8 cellular contexts compared by ENCODE assay signal in genomic region chr17:21214015-21214776, GRCh38. TPM values are rescaled to one million over a fixed set of nuclear protein-coding genes. Genes with fewer than 3 reads are reported as not detected.
DNase-seq lines count a peak whose midpoint lies in the region; ATAC-seq and TF ChIP-seq lines count a peak whose summit lies in the region.

Gene TMEM11, minus strand, starts transcription at chr17:21214161. Its CDS starts 9 bp downstream, at chr17:21214152.

- peaks cover 10 to 25% of the 10 kb centered on the region in 2 experiments; a peak in 2 of 4 replicates for H3K4me1 ChIP-seq in SK-N-SH (ENCODE audit: control insufficient read depth in 1 of 2, insufficient read depth in 2 of 2, low read depth in 1 of 2, low read length in 1 of 2)

- TF ChIP-seq RAD21 in SK-N-SH (IDR thresholded peaks at IDR 0.05; ENCODE audit: low read length) = no peak

- H3K9ac ChIP-seq in SK-N-SH = peak within 1 kb of the TSS; percentile 99

- TF ChIP-seq CTCF in GM10248 (IDR thresholded peaks at IDR 0.05; ENCODE audit: control extremely low read depth, extremely low read depth, low read depth, missing control alignments) (no peak), SK-N-SH (IDR thresholded peaks at IDR 0.05) (no peak; the same call in 1 of the 2 replicates)

- CTCF ChIA-PET in GM10248 (lab: Yijun Ruan, JAX) = interaction anchor here (1.3 to 2.5 kb wide), 4 partner anchors 14 to 95 kb away, joined by 3 to 9 read pairs (median 6); no protein-coding TSS in a partner anchor
- CTCF ChIA-PET in SK-N-SH (lab: Yijun Ruan, JAX) = interaction anchor here (0.6 to 2.9 kb wide), 7 partner anchors 13 to 297 kb away, joined by 3 to 16 read pairs (median 4); no protein-coding TSS in a partner anchor

- H3K27ac ChIP-seq in SK-N-SH (ENCODE audit: low read depth in 2 of 2, low read length in 1 of 2) = peak within 1 kb of the TSS; percentile 91 to 95

- no peaks in the 10 kb centered on the region for H3K9me2 ChIP-seq in SK-N-SH

- ATAC-seq in HG02588 (IDR thresholded peaks at IDR 0.05; ENCODE audit: unreplicated experiment) = peak; percentile 83

- H3K4me3 ChIP-seq in SK-N-SH (ENCODE audit: low read depth in 2 of 2, low read length in 1 of 2) = peak within 1 kb of the TSS; percentile 97 to 99

- WGBS in SK-N-SH (ENCODE audit: low lambda C conversion rate) = under 1% methylated on average over 33 of the region's 76 CpGs

- H3K79me2 ChIP-seq in SK-N-SH (ENCODE audit: insufficient read depth) = peaks cover 87% of the 10 kb centered on the region

- no peaks in the 10 kb centered on the region for H3K9me3 ChIP-seq in SK-N-SH

- H3K36me3 ChIP-seq in SK-N-SH (replicated peaks in 1 of 2; ENCODE audit: control insufficient read depth in 1 of 2, insufficient read depth in 2 of 2, low read length in 1 of 2) = peaks cover 12 to 16% of the 10 kb centered on the region in 2 experiments

- peak within 1 kb of the TSS; percentile 89 for H2AFZ ChIP-seq in SK-N-SH (ENCODE audit: low read depth)

- POLR2A ChIA-PET in GM10248 (lab: Yijun Ruan, JAX) = interaction anchor here (0.5 kb wide), 1 partner anchor 187 kb away, joined by 3 read pairs; no protein-coding TSS in a partner anchor
- POLR2A ChIA-PET in SK-N-SH (lab: Yijun Ruan, JAX) = interaction anchor here (0.8 to 1.3 kb wide), 3 partner anchors 11 to 62 kb away, joined by 3 to 4 read pairs (median 4); no protein-coding TSS in a partner anchor

- H4K20me1 ChIP-seq in SK-N-SH (ENCODE audit: insufficient read depth) = peaks cover 40% of the 10 kb centered on the region

- no peaks in the 10 kb centered on the region for H3F3A ChIP-seq in SK-N-SH (replicated peaks; ENCODE audit: insufficient read depth)

- H3K4me2 ChIP-seq in SK-N-SH = peak within 1 kb of the TSS; percentile 91

- DNase-seq in GM10248 (ENCODE audit: extremely low spot score) (peak; percentile 98), NCI-H1048 (lab: John Stamatoyannopoulos, UW) (peak; percentile 87), SK-N-SH (peak; percentile 99), germinal center (ENCODE audit: low spot score) (peak; percentile 97), nucleus accumbens (lab: John Stamatoyannopoulos, UW) (peak; percentile 55 to 97 (median 93)), superior temporal gyrus (ENCODE audit: extremely low spot score) (peak; percentile 93)
- DNase-seq in activated naive CD4-positive, alpha-beta T cell treated with anti-CD3 and anti-CD28 coated beads, Interleukin-2, amount 50 U/mL, for 16 hours = peak; percentile 95

- H3K27me3 ChIP-seq in SK-N-SH (ENCODE audit: insufficient read depth) = no peaks in the 10 kb centered on the region

- no peak for TF ChIP-seq EP300 in SK-N-SH (IDR thresholded peaks at IDR 0.05; ENCODE audit: borderline replicate concordance in 1 of 2, low read depth in 1 of 2, low read length in 1 of 2)

TF ChIP-seq in SK-N-SH, 30 proteins besides CTCF, POLR2A, EP300 and RAD21 (continues in another document):
- TF ChIP-seq TCF12 (IDR thresholded peaks at IDR 0.05) (no peak), GATA2 (CRISPR knock-in tag; IDR thresholded peaks at IDR 0.05) (no peak), SIN3A (IDR thresholded peaks at IDR 0.05; ENCODE audit: borderline replicate concordance, low read depth, low read length) (peak; percentile 81; the same call in 1 of the 2 replicates), FOXM1 (IDR thresholded peaks at IDR 0.05; ENCODE audit: low read depth) (no peak), NRF1 (IDR thresholded peaks at IDR 0.05; ENCODE audit: low read depth, low read length) (no peak), MXI1 (IDR thresholded peaks at IDR 0.05; ENCODE audit: low read depth, low read length) (no peak; the same call in 1 of the 2 replicates), SMC3 (IDR thresholded peaks at IDR 0.05; ENCODE audit: low read depth, low read length) (no peak), RFX5 (IDR thresholded peaks at IDR 0.05; ENCODE audit: low read length) (no peak), CHD2 (IDR thresholded peaks at IDR 0.05; ENCODE audit: low read length, partially characterized antibody) (peak; percentile 99), JUND (IDR thresholded peaks at IDR 0.05) (no peak), POLR2AphosphoS5 (IDR thresholded peaks at IDR 0.05; ENCODE audit: low read depth, low read length) (peak; percentile 67; the same call in 1 of the 2 replicates), TEAD4 (IDR thresholded peaks at IDR 0.05; ENCODE audit: borderline replicate concordance, insufficient read depth) (no peak), REST (IDR thresholded peaks at IDR 0.05; ENCODE audit: low read depth, low read length) (no peak), GABPA (IDR thresholded peaks at IDR 0.05; ENCODE audit: low read depth) (peak; percentile 75), TAF1 (IDR thresholded peaks at IDR 0.05; ENCODE audit: borderline replicate concordance, low read depth, low read length) (peak; percentile 89), RXRA (IDR thresholded peaks at IDR 0.05; ENCODE audit: borderline replicate concordance, low read depth) (no peak), RCOR1 (IDR thresholded peaks at IDR 0.05; ENCODE audit: low read length) (no peak), IRF3 (IDR thresholded peaks at IDR 0.05; ENCODE audit: low read depth, low read length) (no peak), EZH2phosphoT487 (IDR thresholded peaks at IDR 0.05; ENCODE audit: borderline replicate concordance, low read depth) (no peak), FOSL2 (IDR thresholded peaks at IDR 0.05; ENCODE audit: borderline replicate concordance, low read depth) (no peak)
- TF ChIP-seq, protein P1, sequence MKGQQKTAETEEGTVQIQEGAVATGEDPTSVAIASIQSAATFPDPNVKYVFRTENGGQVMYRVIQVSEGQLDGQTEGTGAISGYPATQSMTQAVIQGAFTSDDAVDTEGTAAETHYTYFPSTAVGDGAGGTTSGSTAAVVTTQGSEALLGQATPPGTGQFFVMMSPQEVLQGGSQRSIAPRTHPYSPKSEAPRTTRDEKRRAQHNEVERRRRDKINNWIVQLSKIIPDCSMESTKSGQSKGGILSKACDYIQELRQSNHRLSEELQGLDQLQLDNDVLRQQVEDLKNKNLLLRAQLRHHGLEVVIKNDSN (IDR thresholded peaks at IDR 0.05; ENCODE audit: borderline replicate concordance, low read depth) = no peak
- TF ChIP-seq, protein P2, sequence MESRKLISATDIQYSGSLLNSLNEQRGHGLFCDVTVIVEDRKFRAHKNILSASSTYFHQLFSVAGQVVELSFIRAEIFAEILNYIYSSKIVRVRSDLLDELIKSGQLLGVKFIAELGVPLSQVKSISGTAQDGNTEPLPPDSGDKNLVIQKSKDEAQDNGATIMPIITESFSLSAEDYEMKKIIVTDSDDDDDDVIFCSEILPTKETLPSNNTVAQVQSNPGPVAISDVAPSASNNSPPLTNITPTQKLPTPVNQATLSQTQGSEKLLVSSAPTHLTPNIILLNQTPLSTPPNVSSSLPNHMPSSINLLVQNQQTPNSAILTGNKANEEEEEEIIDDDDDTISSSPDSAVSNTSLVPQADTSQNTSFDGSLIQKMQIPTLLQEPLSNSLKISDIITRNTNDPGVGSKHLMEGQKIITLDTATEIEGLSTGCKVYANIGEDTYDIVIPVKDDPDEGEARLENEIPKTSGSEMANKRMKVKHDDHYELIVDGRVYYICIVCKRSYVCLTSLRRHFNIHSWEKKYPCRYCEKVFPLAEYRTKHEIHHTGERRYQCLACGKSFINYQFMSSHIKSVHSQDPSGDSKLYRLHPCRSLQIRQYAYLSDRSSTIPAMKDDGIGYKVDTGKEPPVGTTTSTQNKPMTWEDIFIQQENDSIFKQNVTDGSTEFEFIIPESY (IDR thresholded peaks at IDR 0.05; ENCODE audit: borderline replicate concordance, low read depth) = peak; percentile 98

RNA-seq across cellular contexts. Expression of gene TMEM11, which starts in this region (rescaled TPM):
- 43.8 and 52.3 TPM in 2 replicates for polyA plus RNA-seq in SK-N-SH (2012; rRNA removed)
- 32.1 and 35.3 TPM in 2 replicates for polyA plus RNA-seq in SK-N-SH (2012; cell fraction: cytosol; rRNA removed)
- polyA plus RNA-seq in SK-N-SH (2012; cell fraction: nucleus; rRNA removed) = 26.9 and 31.2 TPM in 2 replicates

Comparison
In these comparisons a context has a peak if more than half of its experiments do, and no peak if none do; other contexts are left out.
1. Peak in every context shown above with its lines: DNase-seq, ATAC-seq, H3K4me3 ChIP-seq and H3K27ac ChIP-seq.